8 cellular contexts compared by ENCODE assay signal in genomic region chr20:37346232-37346525, GRCh38. TPM values are rescaled to one million over a fixed set of nuclear protein-coding genes. Genes with fewer than 3 reads are reported as not detected.
DNase-seq lines count a peak whose midpoint lies in the region; ATAC-seq and TF ChIP-seq lines count a peak whose summit lies in the region.

No MANE protein-coding gene starts in this region.

- no peak for TF ChIP-seq POLR2A in breast epithelium (IDR thresholded peaks at IDR 0.05)

- no peak for TF ChIP-seq CTCF in 22Rv1 (IDR thresholded peaks at IDR 0.05)
- no peak for TF ChIP-seq CTCF in breast epithelium (IDR thresholded peaks at IDR 0.05)
- TF ChIP-seq CTCF in mucosa of descending colon (IDR thresholded peaks at IDR 0.05) = no peak

- H3K36me3 ChIP-seq in HAP-1 (replicated peaks) (no peaks in the 10 kb centered on the region; the same call in 1 of the 2 replicates), breast epithelium (no peaks in the 10 kb centered on the region), mucosa of descending colon (ENCODE audit: low read depth) (no peaks in the 10 kb centered on the region)

- H3K27ac ChIP-seq in 22Rv1 = peak overlapping the region; percentile 89
- H3K27ac ChIP-seq in breast epithelium = peak overlapping the region; percentile 90 to 97

- H3K9me3 ChIP-seq in HAP-1 (no peaks in the 10 kb centered on the region), breast epithelium (no peaks in the 10 kb centered on the region), mucosa of descending colon (no peaks in the 10 kb centered on the region)

- H3K4me1 ChIP-seq in HAP-1 = peaks cover 2% of the 10 kb centered on the region; the same call in 1 of the 2 replicates
- H3K4me1 ChIP-seq in breast epithelium = peaks cover 0 to 7% of the 10 kb centered on the region in 2 donors
- peaks cover 24% of the 10 kb centered on the region for H3K4me1 ChIP-seq in mucosa of descending colon (ENCODE audit: low read depth)

- DNase-seq in HAP-1 (ENCODE audit: low spot score in 2 of 2) (no peak), breast epithelium (ENCODE audit: low spot score in 2 of 2) (no peak), mucosa of descending colon (no peak), occipital lobe (lab: John Stamatoyannopoulos, UW) (no peak), cerebellum (ENCODE audit: low spot score) (no peak)

- ATAC-seq in mucosa of descending colon (no peak), GM21528 (IDR thresholded peaks at IDR 0.05; ENCODE audit: low FRiP score, unreplicated experiment) (no peak), HG02970 (IDR thresholded peaks at IDR 0.05; ENCODE audit: low FRiP score, unreplicated experiment) (no peak)

- H3K4me3 ChIP-seq in HAP-1 = peak overlapping the region; percentile 55
- H3K4me3 ChIP-seq in breast epithelium = peak overlapping the region; percentile 64 to 93 (median 73)
- H3K4me3 ChIP-seq in mucosa of descending colon = peak overlapping the region; percentile 46

- no peaks in the 10 kb centered on the region for H3K27me3 ChIP-seq in HAP-1 (ENCODE audit: low read depth)
- no peaks in the 10 kb centered on the region for H3K27me3 ChIP-seq in breast epithelium

- in situ Hi-C loops in HAP-1 (cut with MboI; ENCODE audit: low sequenced_read_pairs) = no loop called here

- intact Hi-C loops in breast epithelium (cut with DNase I; ENCODE audit: low total_unique reads) (loop anchor here (10.0 kb wide), 1 partner anchor 51 kb away; no protein-coding TSS in a partner anchor), mucosa of descending colon (cut with DNase I, micrococcal nuclease) (no loop called here)

RNA-seq across cellular contexts. Expression of gene SRC, which starts 0.2 kb away (rescaled TPM):
- total RNA-seq in breast epithelium (10 to 100 TPM; 12.8 to 25.6 (median 20.6) TPM), mucosa of descending colon (100 to 1,000 TPM; 111 to 155 (median 132) TPM), occipital lobe (19.2 TPM), cerebellum (29.4 TPM)

RNA-seq across cellular contexts. Expression of gene MANBAL, which starts 56.7 kb away (rescaled TPM):
- 10 to 100 TPM; 31.8 to 42.0 (median 34.7) TPM for total RNA-seq in breast epithelium
- 10 to 100 TPM; 38.3 to 49.2 (median 43.2) TPM for total RNA-seq in mucosa of descending colon
- total RNA-seq in occipital lobe = 9.2 TPM
- total RNA-seq in cerebellum = 12.5 TPM
